Comparison of ENCODE assay signal across 8 cellular contexts in the genomic region with DNA sequence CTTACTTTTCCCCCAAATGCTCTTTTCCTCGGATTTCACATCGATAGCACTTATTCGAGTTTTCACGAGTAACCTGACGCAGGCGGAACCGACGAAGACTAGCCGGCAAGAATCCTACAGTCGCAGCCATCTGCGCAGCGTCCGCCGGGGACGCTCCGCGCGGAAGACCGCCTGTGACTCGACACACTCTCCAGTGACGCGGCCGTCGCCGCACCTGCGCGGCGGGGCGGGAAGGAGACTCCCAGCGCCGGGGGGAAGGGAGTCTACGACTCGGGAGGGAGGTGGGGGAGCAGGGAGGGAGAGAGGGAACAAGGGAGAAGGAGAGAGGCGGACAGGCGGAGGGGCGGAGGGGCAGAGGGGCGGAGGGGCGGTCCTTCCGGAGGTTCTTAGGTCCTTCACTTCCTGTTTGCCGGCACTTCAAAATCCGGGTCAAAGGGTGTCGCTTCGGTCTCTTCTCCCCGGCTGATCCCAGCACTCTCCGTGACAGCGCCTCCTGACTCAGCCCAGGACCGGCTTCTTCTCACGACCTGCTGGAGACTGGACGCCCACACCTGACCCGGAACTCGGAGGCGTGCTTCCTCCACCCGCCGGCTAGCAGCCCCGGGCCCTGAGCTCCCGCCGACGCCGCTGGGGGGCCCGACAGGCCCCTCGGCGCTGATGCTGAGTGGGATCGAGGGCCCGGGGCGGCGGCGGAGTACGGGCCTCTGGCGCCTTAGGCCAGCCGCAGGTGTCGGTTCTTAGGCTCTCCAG. TPM values are rescaled to one million over a fixed set of nuclear protein-coding genes. Genes with fewer than 3 reads are reported as not detected.
DNase-seq lines count a peak whose midpoint lies in the region; TF ChIP-seq lines count a peak whose summit lies in the region.

A gene with protein sequence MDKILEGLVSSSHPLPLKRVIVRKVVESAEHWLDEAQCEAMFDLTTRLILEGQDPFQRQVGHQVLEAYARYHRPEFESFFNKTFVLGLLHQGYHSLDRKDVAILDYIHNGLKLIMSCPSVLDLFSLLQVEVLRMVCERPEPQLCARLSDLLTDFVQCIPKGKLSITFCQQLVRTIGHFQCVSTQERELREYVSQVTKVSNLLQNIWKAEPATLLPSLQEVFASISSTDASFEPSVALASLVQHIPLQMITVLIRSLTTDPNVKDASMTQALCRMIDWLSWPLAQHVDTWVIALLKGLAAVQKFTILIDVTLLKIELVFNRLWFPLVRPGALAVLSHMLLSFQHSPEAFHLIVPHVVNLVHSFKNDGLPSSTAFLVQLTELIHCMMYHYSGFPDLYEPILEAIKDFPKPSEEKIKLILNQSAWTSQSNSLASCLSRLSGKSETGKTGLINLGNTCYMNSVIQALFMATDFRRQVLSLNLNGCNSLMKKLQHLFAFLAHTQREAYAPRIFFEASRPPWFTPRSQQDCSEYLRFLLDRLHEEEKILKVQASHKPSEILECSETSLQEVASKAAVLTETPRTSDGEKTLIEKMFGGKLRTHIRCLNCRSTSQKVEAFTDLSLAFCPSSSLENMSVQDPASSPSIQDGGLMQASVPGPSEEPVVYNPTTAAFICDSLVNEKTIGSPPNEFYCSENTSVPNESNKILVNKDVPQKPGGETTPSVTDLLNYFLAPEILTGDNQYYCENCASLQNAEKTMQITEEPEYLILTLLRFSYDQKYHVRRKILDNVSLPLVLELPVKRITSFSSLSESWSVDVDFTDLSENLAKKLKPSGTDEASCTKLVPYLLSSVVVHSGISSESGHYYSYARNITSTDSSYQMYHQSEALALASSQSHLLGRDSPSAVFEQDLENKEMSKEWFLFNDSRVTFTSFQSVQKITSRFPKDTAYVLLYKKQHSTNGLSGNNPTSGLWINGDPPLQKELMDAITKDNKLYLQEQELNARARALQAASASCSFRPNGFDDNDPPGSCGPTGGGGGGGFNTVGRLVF (plus strand): TSS at position 415 of the 750 bp plus-strand sequence. CDS start 534 bp downstream, outside the sequence.

- 0% methylated on average over 45 of the region's 71 CpGs for WGBS in suprapubic skin

- H3K27me3 ChIP-seq in suprapubic skin, result no peaks in the 10 kb centered on the region

- TF ChIP-seq EP300 in suprapubic skin (IDR thresholded peaks at IDR 0.05), result no peak

- POLR2A ChIA-PET in HEK293T (lab: Yijun Ruan, JAX), result interaction anchor here (0.7 to 1.1 kb wide), 4 partner anchors 18 to 153 kb away, joined by 3 to 5 read pairs (median 4); a partner anchor contains a TSS

- CTCF ChIA-PET in HEK293T (lab: Yijun Ruan, JAX), result no interaction called here
- CTCF ChIA-PET in activated naive CD4-positive, alpha-beta T cell treated with anti-CD3 and anti-CD28 coated beads, Interleukin-2, amount 10 ng/mL, durations not matched to agents 7 days and 5 days (lab: Charles Lee), result no interaction called here

- peaks cover 40% of the 10 kb centered on the region for H3K36me3 Mint-ChIP-seq in activated naive CD4-positive, alpha-beta T cell treated with anti-CD3 and anti-CD28 coated beads, Interleukin-2, amount 10 ng/mL, durations not matched to agents 7 days and 5 days

- no peak for TF ChIP-seq CTCF in suprapubic skin (IDR thresholded peaks at IDR 0.05)

- DNase-seq in GM04503 (ENCODE audit: low read depth) (peak; percentile 78), HEK293T (ENCODE audit: extremely low spot score) (peak; percentile 85), MV-4-11 (lab: John Stamatoyannopoulos, UW) (peak; percentile 85), SK-N-DZ (ENCODE audit: low spot score) (peak; percentile 93), germinal center (ENCODE audit: low spot score) (peak; percentile 75), nucleus accumbens (lab: John Stamatoyannopoulos, UW) (peak; percentile 42 to 96 (median 88)), suprapubic skin (ENCODE audit: low spot score in 2 of 2) (peak; percentile 93 to 94)
- DNase-seq in activated naive CD4-positive, alpha-beta T cell treated with anti-CD3 and anti-CD28 coated beads, Interleukin-2, amount 10 ng/mL, durations not matched to agents 7 days and 5 days, result peak; percentile 91

- H3K27me3 Mint-ChIP-seq in activated naive CD4-positive, alpha-beta T cell treated with anti-CD3 and anti-CD28 coated beads, Interleukin-2, amount 10 ng/mL, durations not matched to agents 7 days and 5 days, result no peaks in the 10 kb centered on the region

- no peaks in the 10 kb centered on the region for H3K9me3 Mint-ChIP-seq in activated naive CD4-positive, alpha-beta T cell treated with anti-CD3 and anti-CD28 coated beads, Interleukin-2, amount 10 ng/mL, durations not matched to agents 7 days and 5 days

- H3K27ac ChIP-seq in suprapubic skin, result peak within 1 kb of the TSS; percentile 95

- H3K4me3 Mint-ChIP-seq in activated naive CD4-positive, alpha-beta T cell treated with anti-CD3 and anti-CD28 coated beads, Interleukin-2, amount 10 ng/mL, durations not matched to agents 7 days and 5 days, result peak within 1 kb of the TSS; percentile 88

- peak; percentile 11 to 23 for TF ChIP-seq POLR2A in suprapubic skin (IDR thresholded peaks at IDR 0.05)

- peak within 1 kb of the TSS; percentile 97 for H3K27ac Mint-ChIP-seq in activated naive CD4-positive, alpha-beta T cell treated with anti-CD3 and anti-CD28 coated beads, Interleukin-2, amount 10 ng/mL, durations not matched to agents 7 days and 5 days

- H3K4me3 ChIP-seq in suprapubic skin, result peak within 1 kb of the TSS; percentile 69

- H3K4me1 Mint-ChIP-seq in activated naive CD4-positive, alpha-beta T cell treated with anti-CD3 and anti-CD28 coated beads, Interleukin-2, amount 10 ng/mL, durations not matched to agents 7 days and 5 days, result peaks cover 40% of the 10 kb centered on the region

- H3K36me3 ChIP-seq in suprapubic skin, result no peaks in the 10 kb centered on the region

- H3K4me1 ChIP-seq in suprapubic skin, result peaks cover 59% of the 10 kb centered on the region

- no peaks in the 10 kb centered on the region for H3K9me3 ChIP-seq in suprapubic skin

TF ChIP-seq in HEK293T, 16 proteins besides CTCF, POLR2A, EP300 and RAD21:
- TF ChIP-seq NFRKB (IDR thresholded peaks at IDR 0.05) (no peak), ELF4 (IDR thresholded peaks at IDR 0.05) (peak; percentile 30; the same call in 1 of the 2 replicates), FOXK2 (IDR thresholded peaks at IDR 0.05) (no peak), FOXM1 (IDR thresholded peaks at IDR 0.05; ENCODE audit: borderline replicate concordance) (no peak), CTBP1 (IDR thresholded peaks at IDR 0.05; ENCODE audit: borderline replicate concordance) (peak; percentile 6; the same call in 1 of the 2 replicates), SP1 (IDR thresholded peaks at IDR 0.05) (no peak), L3MBTL2 (conservative IDR thresholded peaks at IDR 0.05) (peak; percentile 78)

RNA-seq across cellular contexts. Expression of the gene that starts here (rescaled TPM):
- polyA plus RNA-seq in SK-N-DZ (2014; cell fraction: cytosol; rRNA removed), result 7.9 and 11.0 TPM in 2 replicates
- polyA plus RNA-seq in SK-N-DZ (2014; cell fraction: nucleus; rRNA removed), result 5.5 and 6.0 TPM in 2 replicates
- total RNA-seq in suprapubic skin, result 10 to 100 TPM; 17.9 to 32.0 (median 23.8) TPM

Comparison
In these comparisons a context has a peak if more than half of its experiments do, and no peak if none do; other contexts are left out.
1. Peak in every context shown above with its lines: DNase-seq, H3K4me3 ChIP-seq and H3K27ac ChIP-seq.